ENCODE assay signal across 10 cellular contexts in the genomic region with DNA sequence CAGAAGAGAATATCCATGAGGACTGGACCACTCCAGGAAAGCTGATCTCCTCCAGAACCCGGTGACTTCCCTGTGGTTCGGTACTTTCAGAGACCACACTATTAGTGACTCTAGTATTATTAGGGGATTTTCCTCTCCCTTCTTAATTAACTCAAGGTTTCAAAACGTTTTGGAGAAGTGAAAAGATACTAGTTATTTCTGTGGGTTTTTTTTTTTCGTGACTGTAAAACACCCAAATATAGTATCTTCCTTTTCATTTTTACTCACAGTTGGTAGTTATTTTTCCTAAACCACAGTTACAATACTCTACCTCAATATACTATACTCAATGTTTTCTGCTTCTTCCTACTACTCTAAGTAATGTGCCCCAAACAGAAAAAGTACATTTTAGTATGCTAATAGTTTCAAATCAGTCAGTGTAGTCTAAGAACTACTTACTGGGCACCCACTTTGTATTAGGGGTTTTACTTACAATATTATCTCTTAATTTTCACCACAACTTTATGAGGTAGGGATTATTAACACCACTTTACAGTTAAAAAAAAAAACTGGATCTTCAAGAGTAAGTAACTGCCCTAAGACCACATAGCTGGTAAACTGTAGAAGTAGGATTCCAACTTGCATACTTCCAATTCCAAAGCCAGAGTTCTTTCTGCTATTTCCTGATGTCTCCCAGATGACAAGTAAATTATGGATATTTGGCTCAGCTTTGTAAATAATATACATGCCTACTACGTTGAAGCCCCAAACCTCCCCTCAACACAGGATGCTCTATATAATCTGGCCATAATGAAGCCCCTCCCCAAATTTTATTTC. TPM values are rescaled to one million over a fixed set of nuclear protein-coding genes. Genes with fewer than 3 reads are reported as not detected.
DNase-seq lines count a peak whose midpoint lies in the region; ATAC-seq and TF ChIP-seq lines count a peak whose summit lies in the region.
"Had no signal": no experiment of that assay in that cellular context is flagged by ENCODE, and none has a peak within 500 bp of the region (broad histone marks: within the 10 kb centered on the region; RNA-seq: fewer than 3 reads in every experiment).

No MANE protein-coding gene starts in this region.

- H3K4me3 Mint-ChIP-seq in activated T-helper 1 cell treated with anti-CD3 and anti-CD28 coated beads, Interleukin-12 subunit alpha, Interleukin-12 subunit beta, Interleukin-2, Interleukin-4 antibody, amounts not matched to agents 30 ng/mL and 10 ng/mL and 1 ng/mL, durations not matched to agents 14 hours and 24 hours and 36 hours: peak overlapping the region; percentile 39

- H3K27ac Mint-ChIP-seq in activated T-helper 1 cell treated with anti-CD3 and anti-CD28 coated beads, Interleukin-12 subunit alpha, Interleukin-12 subunit beta, Interleukin-2, Interleukin-4 antibody, amounts not matched to agents 30 ng/mL and 10 ng/mL and 1 ng/mL, durations not matched to agents 14 hours and 24 hours and 36 hours: peak overlapping the region; percentile 83

- H3K36me3 Mint-ChIP-seq in activated T-helper 1 cell treated with anti-CD3 and anti-CD28 coated beads, Interleukin-12 subunit alpha, Interleukin-12 subunit beta, Interleukin-2, Interleukin-4 antibody, amounts not matched to agents 30 ng/mL and 10 ng/mL and 1 ng/mL, durations not matched to agents 14 hours and 24 hours and 36 hours (ENCODE audit: low read depth): peaks cover 10% of the 10 kb centered on the region

- TF ChIP-seq CTCF in GM06990 (IDR thresholded peaks at IDR 0.05; ENCODE audit: insufficient read depth, low read length, poor library complexity, severe bottlenecking) (no peak), hepatocyte (IDR thresholded peaks at IDR 0.05; ENCODE audit: poor library complexity) (no peak)

- no peaks in the 10 kb centered on the region for H3K9me3 ChIP-seq in hepatocyte (ENCODE audit: low read depth)

- H2AFZ ChIP-seq in hepatocyte: no peak overlapping the region

- 73% methylated on average over 5 of the region's 5 CpGs for WGBS in hepatocyte (ENCODE audit: low lambda C conversion rate, missing lambda C conversion rate)

- no peaks in the 10 kb centered on the region for H3K9me2 ChIP-seq in hepatocyte (replicated peaks; ENCODE audit: insufficient read depth)

- no peaks in the 10 kb centered on the region for H4K20me1 ChIP-seq in hepatocyte (ENCODE audit: insufficient read depth, poor library complexity, severe bottlenecking)

- ATAC-seq in GM19372 (IDR thresholded peaks at IDR 0.05; ENCODE audit: low read depth, unreplicated experiment) (peak; percentile 53), HG03039 (IDR thresholded peaks at IDR 0.05; ENCODE audit: unreplicated experiment) (peak; percentile 45)

- peaks cover 69% of the 10 kb centered on the region for H3K4me1 Mint-ChIP-seq in activated T-helper 1 cell treated with anti-CD3 and anti-CD28 coated beads, Interleukin-12 subunit alpha, Interleukin-12 subunit beta, Interleukin-2, Interleukin-4 antibody, amounts not matched to agents 30 ng/mL and 10 ng/mL and 1 ng/mL, durations not matched to agents 14 hours and 24 hours and 36 hours (ENCODE audit: low read depth)

- no peaks in the 10 kb centered on the region for H3K9me3 Mint-ChIP-seq in activated T-helper 1 cell treated with anti-CD3 and anti-CD28 coated beads, Interleukin-12 subunit alpha, Interleukin-12 subunit beta, Interleukin-2, Interleukin-4 antibody, amounts not matched to agents 30 ng/mL and 10 ng/mL and 1 ng/mL, durations not matched to agents 14 hours and 24 hours and 36 hours

- intact Hi-C loops in activated T-helper 1 cell treated with anti-CD3 and anti-CD28 coated beads, Interleukin-12 subunit alpha, Interleukin-12 subunit beta, Interleukin-2, Interleukin-4 antibody, amounts not matched to agents 30 ng/mL and 10 ng/mL and 1 ng/mL, durations not matched to agents 14 hours and 24 hours and 36 hours (cut with micrococcal nuclease): loop anchor here (1.0 to 5.0 kb wide), 3 partner anchors 9 to 957 kb away; no protein-coding TSS in a partner anchor

- H3K27me3 Mint-ChIP-seq in activated T-helper 1 cell treated with anti-CD3 and anti-CD28 coated beads, Interleukin-12 subunit alpha, Interleukin-12 subunit beta, Interleukin-2, Interleukin-4 antibody, amounts not matched to agents 30 ng/mL and 10 ng/mL and 1 ng/mL, durations not matched to agents 14 hours and 24 hours and 36 hours (ENCODE audit: insufficient read depth): no peaks in the 10 kb centered on the region

- H3K4me3 ChIP-seq in GM06990 (replicated peaks; ENCODE audit: low read depth, low read length): peak overlapping the region; percentile 11; the same call in 1 of the 2 replicates
- no peak overlapping the region for H3K4me3 ChIP-seq in hepatocyte
- H3K4me3 ChIP-seq: cardiac muscle cell had no signal

- no peaks in the 10 kb centered on the region for H3K4me1 ChIP-seq in hepatocyte (ENCODE audit: insufficient read depth)

- no peak overlapping the region for H3K4me2 ChIP-seq in hepatocyte

- no peaks in the 10 kb centered on the region for H3K36me3 ChIP-seq in GM06990 (ENCODE audit: control insufficient read depth, insufficient read depth, low read length)
- H3K36me3 ChIP-seq in hepatocyte (replicated peaks; ENCODE audit: insufficient read depth, low read depth): no peaks in the 10 kb centered on the region
- H3K36me3 ChIP-seq: cardiac muscle cell had no signal

- no peaks in the 10 kb centered on the region for H3K79me2 ChIP-seq in hepatocyte

- peak; percentile 82 for DNase-seq in GM06990 (ENCODE audit: extremely low read depth, insufficient read length)
- no peak for DNase-seq in activated T-helper 1 cell treated with anti-CD3 and anti-CD28 coated beads, Interleukin-12 subunit alpha, Interleukin-12 subunit beta, Interleukin-2, Interleukin-4 antibody, amounts not matched to agents 30 ng/mL and 10 ng/mL and 1 ng/mL, durations not matched to agents 14 hours and 24 hours and 36 hours (ENCODE audit: low spot score)
- no peak for DNase-seq in hepatocyte (ENCODE audit: low spot score)
- DNase-seq in islet precursor cell: no peak
- no peak for DNase-seq in NCI-H1105 treated with DMSO at 0.1 percent for 48 hours (lab: John Stamatoyannopoulos, UW)
- no peak for DNase-seq in NCI-H2196 treated with DMSO at 0.1 percent for 48 hours (lab: John Stamatoyannopoulos, UW; ENCODE audit: unreplicated experiment)
- DNase-seq: NCI-H1105 had no signal

- no peak overlapping the region for H3K27ac ChIP-seq in hepatocyte
- H3K27ac ChIP-seq: cardiac muscle cell had no signal

- H3K27me3 ChIP-seq in GM06990 (replicated peaks; ENCODE audit: control insufficient read depth, insufficient read depth, low read length): no peaks in the 10 kb centered on the region
- no peaks in the 10 kb centered on the region for H3K27me3 ChIP-seq in hepatocyte
- H3K27me3 ChIP-seq: cardiac muscle cell had no signal

RNA-seq across cellular contexts. Expression of gene SLC9A7, which starts 45.0 kb away (rescaled TPM):
- total RNA-seq in activated T-helper 1 cell treated with anti-CD3 and anti-CD28 coated beads, Interleukin-12 subunit alpha, Interleukin-12 subunit beta, Interleukin-2, Interleukin-4 antibody, amounts not matched to agents 30 ng/mL and 10 ng/mL and 1 ng/mL, durations not matched to agents 14 hours and 24 hours and 36 hours: 36.9 and 39.6 TPM in 2 replicates
- total RNA-seq in hepatocyte: 7.7 and 8.1 TPM in 2 replicates
- polyA plus RNA-seq in hepatocyte: 2.0 and 3.6 TPM in 2 replicates
